In the genomic region with DNA sequence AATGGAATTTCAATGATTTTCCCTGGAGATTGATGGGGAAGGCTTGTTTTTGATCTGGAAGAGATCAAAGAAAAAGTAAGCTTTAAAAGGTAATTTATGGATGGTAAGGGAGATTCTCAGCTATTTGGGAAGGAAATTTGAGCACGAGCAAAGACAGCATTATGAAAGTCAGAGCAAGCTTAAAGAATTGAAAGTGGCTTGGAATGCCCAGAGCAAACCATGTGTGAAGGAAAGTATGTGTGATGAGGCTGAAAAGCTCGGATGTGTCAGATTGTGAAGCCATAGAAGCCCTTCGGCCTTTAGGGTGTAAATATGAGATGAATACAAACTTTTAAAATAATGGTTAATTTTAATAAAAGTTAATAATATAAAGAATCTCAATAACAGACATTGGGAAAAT, we compare ENCODE assay signal across 17 cellular contexts.
DNase-seq lines count a peak whose midpoint lies in the region; ATAC-seq and TF ChIP-seq lines count a peak whose summit lies in the region.
"Had no signal": no experiment of that assay in that cellular context is flagged by ENCODE, and none has a peak within 500 bp of the region (broad histone marks: within the 10 kb centered on the region; RNA-seq: fewer than 3 reads in every experiment).

No MANE protein-coding gene starts in this region.

- H3K23ac ChIP-seq in neuronal stem cell (ENCODE audit: low read depth, low read length, poor library complexity): no peak overlapping the region

- peak overlapping the region; percentile 68 for H2AFZ ChIP-seq in neuronal stem cell (ENCODE audit: low read length)

- H3K18ac ChIP-seq in neuronal stem cell (ENCODE audit: low read length): no peak overlapping the region

- H3K4me3 ChIP-seq in AG10803 (ENCODE audit: low read length) (no peak overlapping the region), neuronal stem cell (ENCODE audit: low read length in 2 of 2) (no peak overlapping the region)
- H3K4me3 ChIP-seq: A549, BLaER1, HAP-1 had no signal

- H2AK5ac ChIP-seq in neuronal stem cell (ENCODE audit: low read depth, low read length): no peak overlapping the region

- TF ChIP-seq CTCF in AG10803 (conservative IDR thresholded peaks at IDR 0.05; ENCODE audit: low read length) (no peak), GM13976 (IDR thresholded peaks at IDR 0.05; ENCODE audit: borderline replicate concordance, control extremely low read depth, extremely low read depth, insufficient read depth, missing control alignments) (no peak)

- peaks cover 0 to 14% of the 10 kb centered on the region in 2 donors for H3K4me1 ChIP-seq in neuronal stem cell (ENCODE audit: control insufficient read depth in 2 of 2, insufficient read depth in 1 of 2, low read depth in 1 of 2, low read length in 2 of 2)
- H3K4me1 ChIP-seq: A549, BLaER1, HAP-1 had no signal

- H2BK120ac ChIP-seq in neuronal stem cell (ENCODE audit: low read depth, low read length): no peak overlapping the region

- no peak overlapping the region for H3K27ac ChIP-seq in neuronal stem cell (replicated peaks; ENCODE audit: low read length)
- H3K27ac ChIP-seq: 22Rv1, A549, BLaER1 had no signal

- no peak overlapping the region for H3K4ac ChIP-seq in neuronal stem cell (ENCODE audit: low read length)

- ATAC-seq in GM21423 (IDR thresholded peaks at IDR 0.05; ENCODE audit: unreplicated experiment): no peak
- ATAC-seq: A549 had no signal

- no peak overlapping the region for H3K14ac ChIP-seq in neuronal stem cell (ENCODE audit: low read length)

- H3K9ac ChIP-seq in neuronal stem cell (ENCODE audit: low read depth, low read length, poor library complexity): no peak overlapping the region
- H3K9ac ChIP-seq: BLaER1 had no signal

- in situ Hi-C loops in GM13976 (cut with MboI; ENCODE audit: low sequenced_read_pairs, unreplicated experiment): no loop called here

- DNase-seq in AG10803 (ENCODE audit: low read depth) (peak; percentile 18), OCI-M1 (lab: John Stamatoyannopoulos, UW) (peak; percentile 32), left kidney (ENCODE audit: low read depth, low spot score) (peak; percentile 66), neuronal stem cell (ENCODE audit: low spot score) (no peak), GM13976 (ENCODE audit: low spot score) (no peak), mesenteric fat pad (ENCODE audit: low spot score) (no peak), cortex of kidney (lab: John Stamatoyannopoulos, UW) (no peak)
- DNase-seq: CD4-positive, alpha-beta memory T cell; DMS153; DMS79; GF-D8; IMR-90 had no signal

- H3K27me3 ChIP-seq in neuronal stem cell (ENCODE audit: control insufficient read depth in 3 of 3, insufficient read depth in 3 of 3, low read depth in 1 of 3, low read length in 3 of 3): no peaks in the 10 kb centered on the region
- H3K27me3 ChIP-seq: BLaER1 had no signal

- no peaks in the 10 kb centered on the region for H3K9me3 ChIP-seq in neuronal stem cell (replicated peaks in 1 of 2; ENCODE audit: control insufficient read depth in 2 of 2, insufficient read depth in 1 of 2, low read depth in 1 of 2, low read length in 2 of 2)
- H3K9me3 ChIP-seq: A549, BLaER1, HAP-1 had no signal

- no peak overlapping the region for H4K91ac ChIP-seq in neuronal stem cell (ENCODE audit: low read depth, low read length, poor library complexity)

- H2BK12ac ChIP-seq in neuronal stem cell (ENCODE audit: low read length): no peak overlapping the region

- no peak overlapping the region for H3K4me2 ChIP-seq in neuronal stem cell (ENCODE audit: insufficient read depth, low read length, poor library complexity, severe bottlenecking)
- H3K4me2 ChIP-seq: A549, BLaER1 had no signal

- no peak overlapping the region for H2BK5ac ChIP-seq in neuronal stem cell (ENCODE audit: low read length)

- no peaks in the 10 kb centered on the region for H3K36me3 ChIP-seq in neuronal stem cell (replicated peaks in 1 of 2; ENCODE audit: control insufficient read depth in 2 of 2, insufficient read depth in 2 of 2, low read length in 2 of 2)
- H3K36me3 ChIP-seq: BLaER1, HAP-1 had no signal

- H2BK15ac ChIP-seq in neuronal stem cell (ENCODE audit: low read length): no peak overlapping the region

- WGBS in neuronal stem cell (ENCODE audit: extremely low coverage in 2 of 2, insufficient read length in 2 of 2, insufficient replicate concordance in 1 of 2), 2 donors: no CpG with 5 or more reads among the region's 3 CpGs

- no peaks in the 10 kb centered on the region for H3K79me1 ChIP-seq in neuronal stem cell (ENCODE audit: low read depth, low read length)

- no peak overlapping the region for H4K8ac ChIP-seq in neuronal stem cell (ENCODE audit: low read depth, low read length)

Comparison
In these comparisons a context has a peak if more than half of its experiments do, and no peak if none do; other contexts are left out.
1. DNase-seq: peak in AG10803 (single experiment), OCI-M1 (single experiment) and left kidney (single experiment); none in neuronal stem cell (single experiment), GM13976 (single experiment), mesenteric fat pad (single experiment) and cortex of kidney (single experiment).